Comparison of ENCODE assay signal across 3 cellular contexts in the genomic region with DNA sequence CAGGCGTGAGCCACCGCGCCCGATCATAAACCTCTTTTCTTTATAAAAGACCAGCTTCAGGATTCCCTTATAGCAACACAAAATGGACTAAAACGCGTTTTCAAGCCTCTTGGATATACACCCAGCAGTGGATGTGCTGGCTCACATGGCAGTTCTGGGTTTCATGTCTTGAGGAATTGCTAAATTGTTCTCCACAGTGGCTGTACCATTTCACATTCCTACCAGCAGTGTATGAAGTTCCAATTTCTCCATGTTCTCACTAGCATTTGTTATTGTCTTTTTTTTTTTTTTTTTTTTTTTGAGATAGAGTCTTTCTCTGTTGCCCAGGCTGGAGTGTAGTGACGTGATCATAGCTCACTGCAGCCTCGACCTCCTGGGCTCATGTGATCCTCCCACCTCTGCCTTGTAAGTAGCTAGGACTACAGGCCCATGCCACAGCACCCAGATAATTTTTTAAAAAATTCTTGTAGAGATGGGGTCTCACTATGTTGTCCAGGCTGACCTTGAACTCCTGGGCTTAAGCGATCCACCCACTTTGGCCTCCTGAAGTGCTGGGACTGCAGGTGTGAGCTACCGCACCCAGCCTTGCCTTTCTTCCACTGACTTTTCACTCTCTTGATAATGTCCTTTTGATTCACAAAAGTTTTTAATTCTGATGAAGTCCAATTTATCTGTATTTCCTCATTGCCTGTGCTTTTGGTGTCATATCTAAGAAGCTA.
TF ChIP-seq lines count a peak whose summit lies in the region.

No MANE protein-coding gene starts in this region.

TF ChIP-seq in IMR-90, 13 proteins besides CTCF, POLR2A, EP300 and RAD21:
- no peak for TF ChIP-seq MAFK (IDR thresholded peaks at IDR 0.05; ENCODE audit: low read depth, low read length)
- TF ChIP-seq NFE2L2 (IDR thresholded peaks at IDR 0.05; ENCODE audit: low read depth, low read length): no peak
- TF ChIP-seq CEBPB (IDR thresholded peaks at IDR 0.05; ENCODE audit: low read depth, low read length): no peak
- TF ChIP-seq RCOR1 (IDR thresholded peaks at IDR 0.05; ENCODE audit: insufficient replicate concordance, low read length): no peak
- TF ChIP-seq BHLHE40 (IDR thresholded peaks at IDR 0.05; ENCODE audit: low read depth, low read length): no peak
- TF ChIP-seq, protein P1, sequence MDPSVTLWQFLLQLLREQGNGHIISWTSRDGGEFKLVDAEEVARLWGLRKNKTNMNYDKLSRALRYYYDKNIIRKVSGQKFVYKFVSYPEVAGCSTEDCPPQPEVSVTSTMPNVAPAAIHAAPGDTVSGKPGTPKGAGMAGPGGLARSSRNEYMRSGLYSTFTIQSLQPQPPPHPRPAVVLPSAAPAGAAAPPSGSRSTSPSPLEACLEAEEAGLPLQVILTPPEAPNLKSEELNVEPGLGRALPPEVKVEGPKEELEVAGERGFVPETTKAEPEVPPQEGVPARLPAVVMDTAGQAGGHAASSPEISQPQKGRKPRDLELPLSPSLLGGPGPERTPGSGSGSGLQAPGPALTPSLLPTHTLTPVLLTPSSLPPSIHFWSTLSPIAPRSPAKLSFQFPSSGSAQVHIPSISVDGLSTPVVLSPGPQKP (IDR thresholded peaks at IDR 0.05; ENCODE audit: borderline replicate concordance, low read depth, low read length): no peak
- TF ChIP-seq MXI1 (IDR thresholded peaks at IDR 0.05; ENCODE audit: borderline replicate concordance, low read depth, low read length): no peak
- TF ChIP-seq MAZ (IDR thresholded peaks at IDR 0.05; ENCODE audit: borderline replicate concordance, low read depth, low read length): no peak
- TF ChIP-seq SMC3 (IDR thresholded peaks at IDR 0.05; ENCODE audit: low read depth, low read length): no peak
- TF ChIP-seq, protein P2, sequence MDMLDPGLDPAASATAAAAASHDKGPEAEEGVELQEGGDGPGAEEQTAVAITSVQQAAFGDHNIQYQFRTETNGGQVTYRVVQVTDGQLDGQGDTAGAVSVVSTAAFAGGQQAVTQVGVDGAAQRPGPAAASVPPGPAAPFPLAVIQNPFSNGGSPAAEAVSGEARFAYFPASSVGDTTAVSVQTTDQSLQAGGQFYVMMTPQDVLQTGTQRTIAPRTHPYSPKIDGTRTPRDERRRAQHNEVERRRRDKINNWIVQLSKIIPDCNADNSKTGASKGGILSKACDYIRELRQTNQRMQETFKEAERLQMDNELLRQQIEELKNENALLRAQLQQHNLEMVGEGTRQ (IDR thresholded peaks at IDR 0.05; ENCODE audit: low read depth, low read length): no peak
- no peak for TF ChIP-seq FOS (IDR thresholded peaks at IDR 0.05; ENCODE audit: low read depth, low read length)
- TF ChIP-seq CHD1 (IDR thresholded peaks at IDR 0.05; ENCODE audit: low read depth, low read length): no peak

TF ChIP-seq in K562, 482 proteins besides CTCF, POLR2A, EP300 and RAD21:
- TF ChIP-seq CHCHD3 (CRISPR knock-in tag; IDR thresholded peaks at IDR 0.05): no peak
- TF ChIP-seq ZNF121 (CRISPR knock-in tag; conservative IDR thresholded peaks at IDR 0.05): peak; percentile 54

TF ChIP-seq in GM23338, 12 proteins besides CTCF, POLR2A, EP300 and RAD21:
- TF ChIP-seq, protein P3, sequence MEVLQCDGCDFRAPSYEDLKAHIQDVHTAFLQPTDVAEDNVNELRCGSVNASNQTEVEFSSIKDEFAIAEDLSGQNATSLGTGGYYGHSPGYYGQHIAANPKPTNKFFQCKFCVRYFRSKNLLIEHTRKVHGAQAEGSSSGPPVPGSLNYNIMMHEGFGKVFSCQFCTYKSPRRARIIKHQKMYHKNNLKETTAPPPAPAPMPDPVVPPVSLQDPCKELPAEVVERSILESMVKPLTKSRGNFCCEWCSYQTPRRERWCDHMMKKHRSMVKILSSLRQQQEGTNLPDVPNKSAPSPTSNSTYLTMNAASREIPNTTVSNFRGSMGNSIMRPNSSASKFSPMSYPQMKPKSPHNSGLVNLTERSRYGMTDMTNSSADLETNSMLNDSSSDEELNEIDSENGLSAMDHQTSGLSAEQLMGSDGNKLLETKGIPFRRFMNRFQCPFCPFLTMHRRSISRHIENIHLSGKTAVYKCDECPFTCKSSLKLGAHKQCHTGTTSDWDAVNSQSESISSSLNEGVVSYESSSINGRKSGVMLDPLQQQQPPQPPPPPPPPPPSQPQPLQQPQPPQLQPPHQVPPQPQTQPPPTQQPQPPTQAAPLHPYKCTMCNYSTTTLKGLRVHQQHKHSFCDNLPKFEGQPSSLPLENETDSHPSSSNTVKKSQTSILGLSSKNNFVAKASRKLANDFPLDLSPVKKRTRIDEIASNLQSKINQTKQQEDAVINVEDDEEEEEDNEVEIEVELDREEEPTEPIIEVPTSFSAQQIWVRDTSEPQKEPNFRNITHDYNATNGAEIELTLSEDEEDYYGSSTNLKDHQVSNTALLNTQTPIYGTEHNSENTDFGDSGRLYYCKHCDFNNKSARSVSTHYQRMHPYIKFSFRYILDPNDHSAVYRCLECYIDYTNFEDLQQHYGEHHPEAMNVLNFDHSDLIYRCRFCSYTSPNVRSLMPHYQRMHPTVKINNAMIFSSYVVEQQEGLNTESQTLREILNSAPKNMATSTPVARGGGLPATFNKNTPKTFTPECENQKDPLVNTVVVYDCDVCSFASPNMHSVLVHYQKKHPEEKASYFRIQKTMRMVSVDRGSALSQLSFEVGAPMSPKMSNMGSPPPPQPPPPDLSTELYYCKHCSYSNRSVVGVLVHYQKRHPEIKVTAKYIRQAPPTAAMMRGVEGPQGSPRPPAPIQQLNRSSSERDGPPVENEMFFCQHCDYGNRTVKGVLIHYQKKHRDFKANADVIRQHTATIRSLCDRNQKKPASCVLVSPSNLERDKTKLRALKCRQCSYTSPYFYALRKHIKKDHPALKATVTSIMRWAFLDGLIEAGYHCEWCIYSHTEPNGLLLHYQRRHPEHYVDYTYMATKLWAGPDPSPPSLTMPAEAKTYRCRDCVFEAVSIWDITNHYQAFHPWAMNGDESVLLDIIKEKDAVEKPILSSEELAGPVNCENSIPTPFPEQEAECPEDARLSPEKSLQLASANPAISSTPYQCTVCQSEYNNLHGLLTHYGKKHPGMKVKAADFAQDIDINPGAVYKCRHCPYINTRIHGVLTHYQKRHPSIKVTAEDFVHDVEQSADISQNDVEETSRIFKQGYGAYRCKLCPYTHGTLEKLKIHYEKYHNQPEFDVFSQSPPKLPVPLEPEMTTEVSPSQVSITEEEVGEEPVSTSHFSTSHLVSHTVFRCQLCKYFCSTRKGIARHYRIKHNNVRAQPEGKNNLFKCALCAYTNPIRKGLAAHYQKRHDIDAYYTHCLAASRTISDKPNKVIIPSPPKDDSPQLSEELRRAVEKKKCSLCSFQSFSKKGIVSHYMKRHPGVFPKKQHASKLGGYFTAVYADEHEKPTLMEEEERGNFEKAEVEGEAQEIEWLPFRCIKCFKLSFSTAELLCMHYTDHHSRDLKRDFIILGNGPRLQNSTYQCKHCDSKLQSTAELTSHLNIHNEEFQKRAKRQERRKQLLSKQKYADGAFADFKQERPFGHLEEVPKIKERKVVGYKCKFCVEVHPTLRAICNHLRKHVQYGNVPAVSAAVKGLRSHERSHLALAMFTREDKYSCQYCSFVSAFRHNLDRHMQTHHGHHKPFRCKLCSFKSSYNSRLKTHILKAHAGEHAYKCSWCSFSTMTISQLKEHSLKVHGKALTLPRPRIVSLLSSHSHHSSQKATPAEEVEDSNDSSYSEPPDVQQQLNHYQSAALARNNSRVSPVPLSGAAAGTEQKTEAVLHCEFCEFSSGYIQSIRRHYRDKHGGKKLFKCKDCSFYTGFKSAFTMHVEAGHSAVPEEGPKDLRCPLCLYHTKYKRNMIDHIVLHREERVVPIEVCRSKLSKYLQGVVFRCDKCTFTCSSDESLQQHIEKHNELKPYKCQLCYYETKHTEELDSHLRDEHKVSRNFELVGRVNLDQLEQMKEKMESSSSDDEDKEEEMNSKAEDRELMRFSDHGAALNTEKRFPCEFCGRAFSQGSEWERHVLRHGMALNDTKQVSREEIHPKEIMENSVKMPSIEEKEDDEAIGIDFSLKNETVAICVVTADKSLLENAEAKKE (CRISPR knock-in tag; IDR thresholded peaks at IDR 0.05): no peak
- TF ChIP-seq, protein P4, sequence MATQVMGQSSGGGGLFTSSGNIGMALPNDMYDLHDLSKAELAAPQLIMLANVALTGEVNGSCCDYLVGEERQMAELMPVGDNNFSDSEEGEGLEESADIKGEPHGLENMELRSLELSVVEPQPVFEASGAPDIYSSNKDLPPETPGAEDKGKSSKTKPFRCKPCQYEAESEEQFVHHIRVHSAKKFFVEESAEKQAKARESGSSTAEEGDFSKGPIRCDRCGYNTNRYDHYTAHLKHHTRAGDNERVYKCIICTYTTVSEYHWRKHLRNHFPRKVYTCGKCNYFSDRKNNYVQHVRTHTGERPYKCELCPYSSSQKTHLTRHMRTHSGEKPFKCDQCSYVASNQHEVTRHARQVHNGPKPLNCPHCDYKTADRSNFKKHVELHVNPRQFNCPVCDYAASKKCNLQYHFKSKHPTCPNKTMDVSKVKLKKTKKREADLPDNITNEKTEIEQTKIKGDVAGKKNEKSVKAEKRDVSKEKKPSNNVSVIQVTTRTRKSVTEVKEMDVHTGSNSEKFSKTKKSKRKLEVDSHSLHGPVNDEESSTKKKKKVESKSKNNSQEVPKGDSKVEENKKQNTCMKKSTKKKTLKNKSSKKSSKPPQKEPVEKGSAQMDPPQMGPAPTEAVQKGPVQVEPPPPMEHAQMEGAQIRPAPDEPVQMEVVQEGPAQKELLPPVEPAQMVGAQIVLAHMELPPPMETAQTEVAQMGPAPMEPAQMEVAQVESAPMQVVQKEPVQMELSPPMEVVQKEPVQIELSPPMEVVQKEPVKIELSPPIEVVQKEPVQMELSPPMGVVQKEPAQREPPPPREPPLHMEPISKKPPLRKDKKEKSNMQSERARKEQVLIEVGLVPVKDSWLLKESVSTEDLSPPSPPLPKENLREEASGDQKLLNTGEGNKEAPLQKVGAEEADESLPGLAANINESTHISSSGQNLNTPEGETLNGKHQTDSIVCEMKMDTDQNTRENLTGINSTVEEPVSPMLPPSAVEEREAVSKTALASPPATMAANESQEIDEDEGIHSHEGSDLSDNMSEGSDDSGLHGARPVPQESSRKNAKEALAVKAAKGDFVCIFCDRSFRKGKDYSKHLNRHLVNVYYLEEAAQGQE (IDR thresholded peaks at IDR 0.05; ENCODE audit: unreplicated experiment): no peak
- TF ChIP-seq EZH2phosphoT487 (IDR thresholded peaks at IDR 0.05; ENCODE audit: unreplicated experiment): no peak
TF ChIP-seq in GM23338: peak in this region for 0.
